In genomic region chr1:156616463-156616862, GRCh38 we compare ENCODE assay signal across 9 cellular contexts. TPM values are rescaled to one million over a fixed set of nuclear protein-coding genes. Genes with fewer than 3 reads are reported as not detected.
A peak's percentile ranks its signal among the peaks of the same experiment; 100 is the strongest.
DNase-seq lines count a peak whose midpoint lies in the region; ATAC-seq and TF ChIP-seq lines count a peak whose summit lies in the region.
"Had no signal": no experiment of that assay in that cellular context is flagged by ENCODE, and none has a peak within 500 bp of the region (broad histone marks: within the 10 kb centered on the region; RNA-seq: fewer than 3 reads in every experiment).

No MANE protein-coding gene starts in this region.

- peak in 12 of 14 donors; percentile 13 to 80 (median 59) for DNase-seq in C1 segment of cervical spinal cord (lab: John Stamatoyannopoulos, UW)
- DNase-seq in NCI-H2227 (lab: John Stamatoyannopoulos, UW; ENCODE audit: unreplicated experiment): peak; percentile 91
- no peak for DNase-seq in mucosa of descending colon
- no peak for DNase-seq in activated T-cell treated with anti-CD3 and anti-CD28 coated beads, Interleukin-2, amount 50 U/mL, for 4 hours
- DNase-seq in endodermal cell: no peak
- no peak for DNase-seq in activated gamma-delta T cell treated with Interleukin-2 at 50 U/mL for 16 hours
- DNase-seq: activated CD4-positive, alpha-beta T cell treated with anti-CD3 and anti-CD28 coated beads for 4 hours had no signal

- H3K9me3 Mint-ChIP-seq in activated T-cell treated with anti-CD3 and anti-CD28 coated beads, Interleukin-2, amount 50 U/mL, for 4 hours: no peaks in the 10 kb centered on the region
- no peaks in the 10 kb centered on the region for H3K9me3 Mint-ChIP-seq in endodermal cell

- no peak for TF ChIP-seq CTCF in mucosa of descending colon (IDR thresholded peaks at IDR 0.05)
- no peak for TF ChIP-seq CTCF in endodermal cell (conservative IDR thresholded peaks at IDR 0.05)

- intact Hi-C loops in mucosa of descending colon (cut with DNase I, micrococcal nuclease): loop anchor here in 1 of 2 donors (10.0 kb wide), 1 partner anchor 232 kb away; no protein-coding TSS in a partner anchor

- peaks cover 21% of the 10 kb centered on the region for H3K27me3 ChIP-seq in endodermal cell (ENCODE audit: control insufficient read depth, insufficient read depth, low read length, poor library complexity, severe bottlenecking)

- H3K27ac Mint-ChIP-seq in endodermal cell: no peak overlapping the region

- no peaks in the 10 kb centered on the region for H3K36me3 Mint-ChIP-seq in activated T-cell treated with anti-CD3 and anti-CD28 coated beads, Interleukin-2, amount 50 U/mL, for 4 hours (ENCODE audit: insufficient read depth)
- H3K36me3 Mint-ChIP-seq in endodermal cell (ENCODE audit: low read depth): no peaks in the 10 kb centered on the region

- H3K27me3 Mint-ChIP-seq in activated T-cell treated with anti-CD3 and anti-CD28 coated beads, Interleukin-2, amount 50 U/mL, for 4 hours (ENCODE audit: low read depth): peaks cover 54% of the 10 kb centered on the region
- peaks cover 45% of the 10 kb centered on the region for H3K27me3 Mint-ChIP-seq in endodermal cell (ENCODE audit: insufficient read depth)

- H3K9ac ChIP-seq in endodermal cell (ENCODE audit: extremely low read depth, low read length, poor library complexity, severe bottlenecking): no peak overlapping the region

- ATAC-seq in mucosa of descending colon: peak; percentile 42
- no peak for ATAC-seq in GM18858 (IDR thresholded peaks at IDR 0.05; ENCODE audit: unreplicated experiment)
- no peak for ATAC-seq in activated T-cell treated with anti-CD3 and anti-CD28 coated beads, Interleukin-2, amount 50 U/mL, for 4 hours

- H3K4me3 Mint-ChIP-seq in activated T-cell treated with anti-CD3 and anti-CD28 coated beads, Interleukin-2, amount 50 U/mL, for 4 hours: no peak overlapping the region
- H3K4me3 Mint-ChIP-seq in endodermal cell: no peak overlapping the region

- no peak overlapping the region for H3K4me3 ChIP-seq in mucosa of descending colon
- H3K4me3 ChIP-seq in endodermal cell (ENCODE audit: low read length): no peak overlapping the region

- no peaks in the 10 kb centered on the region for H3K9me3 ChIP-seq in mucosa of descending colon
- H3K9me3 ChIP-seq in endodermal cell (ENCODE audit: control insufficient read depth, low read length): no peaks in the 10 kb centered on the region

- no peaks in the 10 kb centered on the region for H3K36me3 ChIP-seq in mucosa of descending colon (ENCODE audit: low read depth)
- H3K36me3 ChIP-seq in endodermal cell (ENCODE audit: control insufficient read depth, insufficient read depth, low read length): no peaks in the 10 kb centered on the region

- H3K4me1 ChIP-seq in mucosa of descending colon (ENCODE audit: low read depth) (no peaks in the 10 kb centered on the region), endodermal cell (ENCODE audit: control insufficient read depth, insufficient read depth, low read length) (no peaks in the 10 kb centered on the region)

- WGBS in endodermal cell (ENCODE audit: insufficient coverage in 1 of 2, insufficient read length in 1 of 2), 2 experiments: 68 to 73% methylated on average over 5 of the region's 5 CpGs

- no peaks in the 10 kb centered on the region for H3K4me1 Mint-ChIP-seq in activated T-cell treated with anti-CD3 and anti-CD28 coated beads, Interleukin-2, amount 50 U/mL, for 4 hours (ENCODE audit: low read depth)
- peaks cover 4% of the 10 kb centered on the region for H3K4me1 Mint-ChIP-seq in endodermal cell

- H3K27ac ChIP-seq in cingulate gyrus (ENCODE audit: low read depth, low read length) (peak overlapping the region; percentile 95), endodermal cell (ENCODE audit: low read depth, low read length) (no peak overlapping the region)

RNA-seq across cellular contexts. Expression of gene HAPLN2, which starts 2.8 kb away (rescaled TPM):
- total RNA-seq in mucosa of descending colon (under 1 TPM in 1 of 3 donors, not detected in 2; 0.28 TPM), endodermal cell (1 to 10 TPM in 1 of 2 donors, under 1 TPM in 1; 0.42 to 2.8 TPM)
- total RNA-seq in activated T-cell treated with anti-CD3 and anti-CD28 coated beads, Interleukin-2, amount 50 U/mL, for 4 hours: not detected
- 0.82 TPM for polyA plus RNA-seq in endodermal cell (2013, experiment 1 of 2)
- polyA plus RNA-seq in endodermal cell (2013, experiment 2 of 2): 0.54 TPM

RNA-seq across cellular contexts. Expression of gene GPATCH4, which starts 15.2 kb away (rescaled TPM):
- 10 to 100 TPM; 17.4 to 25.9 (median 21.5) TPM for total RNA-seq in mucosa of descending colon
- 100 to 1,000 TPM; 171 to 190 (median 174) TPM for total RNA-seq in activated T-cell treated with anti-CD3 and anti-CD28 coated beads, Interleukin-2, amount 50 U/mL, for 4 hours
- 10 to 100 TPM; 23.0 to 34.4 TPM for total RNA-seq in endodermal cell
- polyA plus RNA-seq in endodermal cell (2013, experiment 1 of 2): 19.7 TPM
- 17.4 TPM for polyA plus RNA-seq in endodermal cell (2013, experiment 2 of 2)

RNA-seq across cellular contexts. Expression of gene NAXE, which starts 24.9 kb away (rescaled TPM):
- total RNA-seq in mucosa of descending colon (10 to 100 TPM; 70.8 to 94.4 (median 86.5) TPM), endodermal cell (100 to 1,000 TPM in 1 of 2 donors, 10 to 100 TPM in 1; 96.0 to 129 TPM)
- 100 to 1,000 TPM in 1 of 3 donors, 10 to 100 TPM in 2; 80.3 to 102 (median 83.7) TPM for total RNA-seq in activated T-cell treated with anti-CD3 and anti-CD28 coated beads, Interleukin-2, amount 50 U/mL, for 4 hours
- 72.2 TPM for polyA plus RNA-seq in endodermal cell (2013, experiment 1 of 2)
- 60.4 TPM for polyA plus RNA-seq in endodermal cell (2013, experiment 2 of 2)

RNA-seq across cellular contexts. Expression of gene BCAN, which starts 25.5 kb away (rescaled TPM):
- total RNA-seq in mucosa of descending colon (under 1 TPM in 2 of 3 donors, not detected in 1; 0.14 to 0.79 TPM), endodermal cell (under 1 TPM in 1 of 2 donors, not detected in 1; 0.31 TPM)
- not detected for total RNA-seq in activated T-cell treated with anti-CD3 and anti-CD28 coated beads, Interleukin-2, amount 50 U/mL, for 4 hours
- 1.6 TPM for polyA plus RNA-seq in endodermal cell (2013, experiment 1 of 2)
- polyA plus RNA-seq in endodermal cell (2013, experiment 2 of 2): 0.83 TPM

RNA-seq across cellular contexts. Expression of gene TTC24, which starts 36.9 kb away (rescaled TPM):
- total RNA-seq in mucosa of descending colon (under 1 TPM; 0.25 to 0.43 (median 0.34) TPM), endodermal cell (not detected)
- 10 to 100 TPM in 1 of 3 donors, 1 to 10 TPM in 2; 2.9 to 10.9 (median 5.4) TPM for total RNA-seq in activated T-cell treated with anti-CD3 and anti-CD28 coated beads, Interleukin-2, amount 50 U/mL, for 4 hours
- polyA plus RNA-seq in endodermal cell (2013, experiment 1 of 2): not detected
- polyA plus RNA-seq in endodermal cell (2013, experiment 2 of 2): not detected

Comparison
In these comparisons a context has a peak if more than half of its experiments do, and no peak if none do; other contexts are left out.
1. DNase-seq: peak in C1 segment of cervical spinal cord (12 of 14) and NCI-H2227 (single experiment); none in mucosa of descending colon (0 of 3), activated T-cell treated with anti-CD3 and anti-CD28 coated beads, Interleukin-2, amount 50 U/mL, for 4 hours (single experiment), endodermal cell (single experiment) and activated gamma-delta T cell treated with Interleukin-2 at 50 U/mL for 16 hours (single experiment).
2. RNA of gene GPATCH4, which starts 15.2 kb away (total RNA-seq): 171 to 190 TPM in activated T-cell treated with anti-CD3 and anti-CD28 coated beads, Interleukin-2, amount 50 U/mL, for 4 hours; 23.0 to 34.4 TPM in endodermal cell and 17.4 to 25.9 TPM in mucosa of descending colon; every median in the first group is over 4 times any median in the second.